In genomic region chr16:81442909-81443687, GRCh38 we compare ENCODE assay signal across 11 cellular contexts. TPM values are rescaled to one million over a fixed set of nuclear protein-coding genes. Genes with fewer than 3 reads are reported as not detected.
DNase-seq lines count a peak whose midpoint lies in the region; ATAC-seq and TF ChIP-seq lines count a peak whose summit lies in the region.
"Had no signal": no experiment of that assay in that cellular context is flagged by ENCODE, and none has a peak within 500 bp of the region (broad histone marks: within the 10 kb centered on the region; RNA-seq: fewer than 3 reads in every experiment).

No MANE protein-coding gene starts in this region.

- no peak for TF ChIP-seq POLR2A in lower leg skin (IDR thresholded peaks at IDR 0.05)

- peak overlapping the region; percentile 96 for H3K4me3 Mint-ChIP-seq in CD4-positive, alpha-beta T cell
- peak overlapping the region; percentile 91 for H3K4me3 Mint-ChIP-seq in neural crest cell

- H3K27me3 Mint-ChIP-seq in CD4-positive, alpha-beta T cell = no peaks in the 10 kb centered on the region
- H3K27me3 Mint-ChIP-seq in neural crest cell (ENCODE audit: low read depth) = peaks cover 49% of the 10 kb centered on the region

- intact Hi-C loops in CD4-positive, alpha-beta T cell (cut with DNase I, micrococcal nuclease) = loop anchor here (5.0 to 10.0 kb wide), 6 partner anchors 52 to 898 kb away; partner anchors contain the start of genes C16orf46 (in 1 of the 2), DYNLRB2 (in 1 of the 2) and GAN (in 1 of the 2)
- intact Hi-C loops in lower leg skin (cut with DNase I; ENCODE audit: low total_unique reads) = no loop called here

- H3K4me3 ChIP-seq in HUES64 (ENCODE audit: low read length) (0 out of 2 replicates have a peak overlapping the region, but pooled peaks have one; percentile 60), lower leg skin (ENCODE audit: low read depth, poor library complexity, severe bottlenecking) (no peak overlapping the region)
- H3K4me3 ChIP-seq: mucosa of descending colon had no signal

- H3K9me3 ChIP-seq in CD4-positive, alpha-beta T cell (ENCODE audit: control insufficient read depth, low read length) = no peaks in the 10 kb centered on the region
- no peaks in the 10 kb centered on the region for H3K9me3 ChIP-seq in HUES64 (ENCODE audit: insufficient read depth, low read depth, low read length)
- H3K9me3 ChIP-seq: mucosa of descending colon had no signal

- no peak for TF ChIP-seq CTCF in CD4-positive, alpha-beta T cell (IDR thresholded peaks at IDR 0.05)
- TF ChIP-seq CTCF in neural crest cell (conservative IDR thresholded peaks at IDR 0.05) (no peak), lower leg skin (IDR thresholded peaks at IDR 0.05) (no peak)

- no peak overlapping the region for H3K9ac ChIP-seq in HUES64 (ENCODE audit: low read depth, low read length)

- peaks cover 40% of the 10 kb centered on the region for H3K4me1 Mint-ChIP-seq in CD4-positive, alpha-beta T cell (ENCODE audit: low read depth)
- peaks cover 26% of the 10 kb centered on the region for H3K4me1 Mint-ChIP-seq in neural crest cell

- peaks cover 19% of the 10 kb centered on the region for H3K36me3 Mint-ChIP-seq in CD4-positive, alpha-beta T cell (ENCODE audit: low read depth)
- no peaks in the 10 kb centered on the region for H3K36me3 Mint-ChIP-seq in neural crest cell (ENCODE audit: low read depth)

- DNase-seq in CD4-positive, alpha-beta T cell = no peak
- no peak for DNase-seq in caudate nucleus (lab: John Stamatoyannopoulos, UW)
- no peak for DNase-seq in neural crest cell (ENCODE audit: low read depth, low spot score)
- no peak for DNase-seq in lower leg skin (ENCODE audit: low spot score in 2 of 2)
- DNase-seq in NCI-H2227 (lab: John Stamatoyannopoulos, UW; ENCODE audit: unreplicated experiment) = no peak
- no peak for DNase-seq in NCI-H1092 (lab: John Stamatoyannopoulos, UW)
- DNase-seq: NCI-H187 had no signal

- H3K4me1 ChIP-seq in HUES64 (ENCODE audit: insufficient read depth, low read length) = peaks cover 18% of the 10 kb centered on the region

- CTCF ChIA-PET in CD4-positive, alpha-beta T cell (lab: Charles Lee) = interaction anchor here (1.0 to 1.4 kb wide), 2 partner anchors 9 to 26 kb away, joined by 3 to 4 read pairs; no protein-coding TSS in a partner anchor

- POLR2A ChIA-PET in CD4-positive, alpha-beta T cell (lab: Charles Lee) = interaction anchor here (1.1 to 1.9 kb wide), 2 partner anchors 14 to 27 kb away, joined by 4 to 9 read pairs; no protein-coding TSS in a partner anchor

- no peak for ATAC-seq in CD4-positive, alpha-beta T cell (ENCODE audit: poor library complexity)
- no peak for ATAC-seq in HG03045 (IDR thresholded peaks at IDR 0.05; ENCODE audit: unreplicated experiment)
- ATAC-seq: mucosa of descending colon, Panc1 had no signal

- H3K27me3 ChIP-seq in CD4-positive, alpha-beta T cell (ENCODE audit: control insufficient read depth, insufficient read depth, low read length) = no peaks in the 10 kb centered on the region
- H3K27me3 ChIP-seq in HUES64 (ENCODE audit: insufficient read depth, low read length) = peaks cover 3% of the 10 kb centered on the region; the same call in 1 of the 2 replicates

- 87% methylated on average over 9 of the region's 9 CpGs for WGBS in HUES64
- 48 to 66% methylated on average over 9 of the region's 9 CpGs for WGBS in lower leg skin, 2 donors

- H3K27ac Mint-ChIP-seq in CD4-positive, alpha-beta T cell = peak overlapping the region; percentile 99
- H3K27ac Mint-ChIP-seq in neural crest cell (ENCODE audit: unreplicated experiment) = peak overlapping the region; percentile 91

- no peaks in the 10 kb centered on the region for H3K9me3 Mint-ChIP-seq in CD4-positive, alpha-beta T cell
- no peaks in the 10 kb centered on the region for H3K9me3 Mint-ChIP-seq in neural crest cell

- no peak overlapping the region for H3K27ac ChIP-seq in CD4-positive, alpha-beta T cell (ENCODE audit: low read depth, low read length)
- H3K27ac ChIP-seq in HUES64 (ENCODE audit: low read depth, low read length) = no peak overlapping the region
- peak overlapping the region; percentile 36 for H3K27ac ChIP-seq in caudate nucleus (ENCODE audit: low read depth, low read length)

- no peaks in the 10 kb centered on the region for H3K36me3 ChIP-seq in HUES64 (ENCODE audit: insufficient read depth, low read length)

RNA-seq across cellular contexts. Expression of gene CMIP, which starts 1.5 kb away (rescaled TPM):
- 10 to 100 TPM; 33.5 to 35.3 TPM for total RNA-seq in CD4-positive, alpha-beta T cell
- polyA plus RNA-seq in HUES64 (2013, experiment 1 of 2) = 23.9 TPM
- 30.1 TPM for polyA plus RNA-seq in HUES64 (2013, experiment 2 of 2)
- total RNA-seq in neural crest cell = 41.2 and 44.6 TPM in 2 replicates
- total RNA-seq in lower leg skin = 100 to 1,000 TPM in 1 of 4 donors, 10 to 100 TPM in 3; 53.7 to 115 (median 77.4) TPM
